In the genomic region with DNA sequence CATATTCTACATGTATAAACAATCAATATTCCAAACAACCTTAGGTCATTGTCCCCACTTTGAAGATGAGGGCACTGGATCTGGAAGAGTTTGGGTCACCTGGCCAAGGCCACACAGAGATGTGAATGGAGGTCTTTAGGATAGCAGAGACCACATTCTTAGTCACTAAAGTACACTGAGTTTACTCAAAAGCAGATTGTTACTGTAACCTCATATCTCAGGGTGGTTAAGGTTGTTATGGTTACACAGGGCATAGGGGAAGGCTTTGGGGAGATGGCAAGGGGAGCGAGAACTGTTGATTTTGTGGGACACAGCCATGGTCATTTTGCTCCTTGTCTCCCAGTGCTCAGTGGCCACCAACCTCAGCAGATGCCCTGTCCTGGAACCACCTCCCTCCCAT, we compare ENCODE assay signal across 32 cellular contexts.
"Had no signal": no experiment of that assay in that cellular context is flagged by ENCODE, and none has a peak within 500 bp of the region (broad histone marks: within the 10 kb centered on the region; RNA-seq: fewer than 3 reads in every experiment).

No MANE protein-coding gene starts in this region.

- H3K36me3 Mint-ChIP-seq: activated naive CD4-positive, alpha-beta T cell treated with anti-CD3 and anti-CD28 coated beads, Interleukin-2, amount 10 ng/mL, durations not matched to agents 7 days and 5 days; activated naive CD8-positive, alpha-beta T cell treated with anti-CD3 and anti-CD28 coated beads, Interleukin-2, amount 10 ng/mL, durations not matched to agents 7 days and 5 days; IgD-negative memory B cell had no signal

- H3K36me3 ChIP-seq: adrenal gland, breast epithelium, MG63, SJSA1 had no signal

- ATAC-seq: activated CD8-positive, alpha-beta memory T cell treated with anti-CD3 and anti-CD28 coated beads, Interleukin-2, amount 10 ng/mL, durations not matched to agents 7 days and 5 days; Panc1; SK-N-SH treated with all-trans-retinoic acid at 6 μM for 48 hours had no signal

- H3K27me3 Mint-ChIP-seq: activated CD8-positive, alpha-beta memory T cell treated with anti-CD3 and anti-CD28 coated beads, Interleukin-2, amount 10 ng/mL, durations not matched to agents 7 days and 5 days; activated naive CD4-positive, alpha-beta T cell treated with anti-CD3 and anti-CD28 coated beads, Interleukin-2, amount 10 ng/mL, durations not matched to agents 7 days and 5 days; activated naive CD8-positive, alpha-beta T cell treated with anti-CD3 and anti-CD28 coated beads, Interleukin-2, amount 10 ng/mL, durations not matched to agents 7 days and 5 days; activated T-cell treated with anti-CD3 and anti-CD28 coated beads, Interleukin-2, amount 50 U/mL, for 24 hours had no signal

- H3K4me3 ChIP-seq: adrenal gland, breast epithelium, MG63, SJSA1 had no signal

- H3K27ac Mint-ChIP-seq: activated CD8-positive, alpha-beta memory T cell treated with anti-CD3 and anti-CD28 coated beads, Interleukin-2, amount 10 ng/mL, durations not matched to agents 7 days and 5 days; activated naive CD4-positive, alpha-beta T cell treated with anti-CD3 and anti-CD28 coated beads, Interleukin-2, amount 10 ng/mL, durations not matched to agents 7 days and 5 days; activated naive CD8-positive, alpha-beta T cell treated with anti-CD3 and anti-CD28 coated beads, Interleukin-2, amount 10 ng/mL, durations not matched to agents 7 days and 5 days; activated T-cell treated with anti-CD3 and anti-CD28 coated beads, Interleukin-2, amount 50 U/mL, for 24 hours; activated T-helper 2 cell treated with anti-CD3 and anti-CD28 coated beads, Interferon-gamma antibody, Interleukin-2, Interleukin-4, amounts not matched to agents 10 μg/mL and 5 μg/mL and 100 μg/mL, durations not matched to agents 14 hours and 24 hours and 36 hours; IgD-negative memory B cell; T-helper 1 cell treated with Interleukin-12 subunit alpha and Interleukin-12 subunit beta and Interleukin-4 antibody, amounts not matched to agents 30 μg/mL and 1 μg/mL, for 36 hours had no signal

- H3K4me3 Mint-ChIP-seq: activated CD8-positive, alpha-beta memory T cell treated with anti-CD3 and anti-CD28 coated beads, Interleukin-2, amount 10 ng/mL, durations not matched to agents 7 days and 5 days; activated naive CD4-positive, alpha-beta T cell treated with anti-CD3 and anti-CD28 coated beads, Interleukin-2, amount 10 ng/mL, durations not matched to agents 7 days and 5 days; activated naive CD8-positive, alpha-beta T cell treated with anti-CD3 and anti-CD28 coated beads, Interleukin-2, amount 10 ng/mL, durations not matched to agents 7 days and 5 days; activated T-cell treated with anti-CD3 and anti-CD28 coated beads, Interleukin-2, amount 50 U/mL, for 24 hours; IgD-negative memory B cell; T-helper 1 cell treated with Interleukin-12 subunit alpha and Interleukin-12 subunit beta and Interleukin-4 antibody, amounts not matched to agents 30 μg/mL and 1 μg/mL, for 36 hours had no signal

- H3K9me3 Mint-ChIP-seq: activated T-helper 2 cell treated with anti-CD3 and anti-CD28 coated beads, Interferon-gamma antibody, Interleukin-2, Interleukin-4, amounts not matched to agents 10 μg/mL and 5 μg/mL and 100 μg/mL, durations not matched to agents 14 hours and 24 hours and 36 hours; T-helper 1 cell treated with Interleukin-12 subunit alpha and Interleukin-12 subunit beta and Interleukin-4 antibody, amounts not matched to agents 30 μg/mL and 1 μg/mL, for 36 hours had no signal

- H3K4me1 ChIP-seq: breast epithelium had no signal

- H3K27me3 ChIP-seq: adrenal gland, breast epithelium, MG63, SJSA1 had no signal

- H3K4me1 Mint-ChIP-seq: activated naive CD4-positive, alpha-beta T cell treated with anti-CD3 and anti-CD28 coated beads, Interleukin-2, amount 10 ng/mL, durations not matched to agents 7 days and 5 days; activated naive CD8-positive, alpha-beta T cell treated with anti-CD3 and anti-CD28 coated beads, Interleukin-2, amount 10 ng/mL, durations not matched to agents 7 days and 5 days; IgD-negative memory B cell had no signal

- H3K27ac ChIP-seq: adrenal gland, breast epithelium had no signal

- H3K9me3 ChIP-seq: adrenal gland, breast epithelium, MG63, SJSA1 had no signal

- DNase-seq: activated CD4-positive, alpha-beta T cell treated with anti-CD3 and anti-CD28 coated beads for 48 hours; activated CD4-positive, alpha-beta T cell treated with anti-CD3 and anti-CD28 coated beads, Interleukin-2, amount 50 U/mL, for 48 hours; activated CD4-positive, CD25-positive, alpha-beta regulatory T cell treated with anti-CD3 and anti-CD28 coated beads, Interleukin-2, amount 50 U/mL, for 72 hours; activated CD8-positive, alpha-beta memory T cell treated with anti-CD3 and anti-CD28 coated beads, Interleukin-2, amount 10 ng/mL, durations not matched to agents 7 days and 5 days; activated gamma-delta T cell treated with Interleukin-2 at 50 U/mL for 16 hours; activated naive CD4-positive, alpha-beta T cell treated with anti-CD3 and anti-CD28 coated beads, Interleukin-2, amount 10 ng/mL, durations not matched to agents 7 days and 5 days; activated naive CD8-positive, alpha-beta T cell treated with anti-CD3 and anti-CD28 coated beads, Interleukin-2, amount 10 ng/mL, durations not matched to agents 7 days and 5 days; activated T-cell treated with anti-CD3 and anti-CD28 coated beads, Interleukin-2, amount 50 U/mL, for 24 hours; adrenal gland; aorta; MG63; MV-4-11; NCI-H1092 treated with DMSO at 0.1 percent for 48 hours; NCI-H1417 treated with DMSO at 0.1 percent for 48 hours; NCI-H1694; NCI-H2029; NCI-H2107; NCI-H345; NCI-H510A; NCI-H526 treated with DMSO at 0.1 percent for 48 hours; NCI-H82; NK-92 treated with Interleukin-12 subunit alpha and Interleukin-12 subunit beta, amount 100 ng/mL, for 24 hours; OCI-M1; RPMI8226; SHP77 had no signal
